In the genomic region with DNA sequence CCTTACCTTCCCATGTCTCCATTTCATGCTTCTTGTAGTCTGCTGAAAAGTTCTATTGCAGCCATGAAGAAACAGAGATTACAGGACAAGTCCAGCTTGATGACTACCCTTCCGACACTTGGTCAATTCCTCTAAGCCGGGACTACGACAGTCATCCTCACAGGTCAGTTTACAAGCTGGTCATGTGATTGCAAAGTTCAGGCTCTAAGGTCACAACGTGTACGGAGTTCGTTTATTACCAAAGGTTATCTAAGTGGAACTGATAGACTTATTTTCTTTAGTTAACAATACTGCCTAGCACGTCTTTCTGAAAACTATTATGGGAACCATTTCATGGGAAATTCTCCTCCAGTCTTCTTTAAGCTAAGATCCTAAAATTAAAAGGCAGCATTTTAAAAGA, we compare ENCODE assay signal across 1 cellular context.
TF ChIP-seq lines count a peak whose summit lies in the region.

No MANE protein-coding gene starts in this region.

TF ChIP-seq in H1, 55 proteins besides CTCF, POLR2A, EP300 and RAD21:
- TF ChIP-seq CREB1 (IDR thresholded peaks at IDR 0.05) (no peak), RNF2 (IDR thresholded peaks at IDR 0.05; ENCODE audit: borderline replicate concordance, low read depth, low read length, missing control alignments, poor library complexity, severe bottlenecking) (no peak), JUN (IDR thresholded peaks at IDR 0.05; ENCODE audit: low read depth, low read length) (no peak), SIX5 (IDR thresholded peaks at IDR 0.05; ENCODE audit: low read depth, low read length) (no peak), TBP (IDR thresholded peaks at IDR 0.05; ENCODE audit: low read depth, low read length) (no peak)
TF ChIP-seq in H1: peak in this region for 0.
